9 cellular contexts compared by ENCODE assay signal in the genomic region with DNA sequence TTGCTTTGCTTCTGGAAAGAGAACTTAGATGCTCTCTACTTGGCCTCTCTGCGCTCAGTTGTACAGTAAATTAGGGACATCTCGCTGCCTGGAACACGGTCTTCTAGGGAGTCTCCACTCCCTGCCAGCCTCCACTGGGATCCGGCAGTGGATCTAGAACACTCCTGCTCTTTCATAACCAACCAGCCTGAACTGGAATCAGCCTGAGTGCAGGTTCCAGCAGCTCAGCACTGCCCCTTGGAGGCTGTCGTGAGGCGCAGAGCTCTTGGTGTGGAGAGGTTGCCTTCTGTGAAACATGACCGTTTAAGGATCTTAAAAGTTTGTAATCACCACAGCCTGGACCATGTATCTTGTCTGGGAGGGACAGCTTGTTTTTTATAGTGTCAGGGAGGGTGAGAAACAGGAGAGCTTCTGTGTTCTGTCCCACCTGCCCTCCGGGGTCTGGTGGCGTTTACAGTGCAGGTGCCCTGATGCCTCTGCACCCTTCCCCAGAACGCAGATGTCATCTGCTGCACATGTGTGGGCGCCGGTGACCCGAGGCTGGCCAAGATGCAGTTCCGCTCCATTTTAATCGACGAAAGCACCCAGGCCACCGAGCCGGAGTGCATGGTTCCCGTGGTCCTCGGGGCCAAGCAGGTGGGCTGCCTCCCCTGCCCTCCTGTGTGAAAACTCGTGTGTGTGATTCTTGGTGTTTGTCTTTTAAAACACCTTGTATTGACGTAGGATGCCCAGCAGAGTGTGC. TPM values are rescaled to one million over a fixed set of nuclear protein-coding genes. Genes with fewer than 3 reads are reported as not detected.
A peak's percentile ranks its signal among the peaks of the same experiment; 100 is the strongest.
DNase-seq lines count a peak whose midpoint lies in the region; ATAC-seq and TF ChIP-seq lines count a peak whose summit lies in the region.
"Had no signal": no experiment of that assay in that cellular context is flagged by ENCODE, and none has a peak within 500 bp of the region (broad histone marks: within the 10 kb centered on the region; RNA-seq: fewer than 3 reads in every experiment).

No MANE protein-coding gene starts in this region.

- no peak for ATAC-seq in GM21825 (IDR thresholded peaks at IDR 0.05; ENCODE audit: unreplicated experiment)

- DNase-seq in RKO (ENCODE audit: low spot score) (peak; percentile 51), fibroblast of the aortic adventitia (ENCODE audit: low read depth) (peak; percentile 51), posterior cingulate gyrus (peak; percentile 65 to 97 (median 78)), NCI-H345 treated with DMSO at 0.1 percent for 48 hours (lab: John Stamatoyannopoulos, UW; ENCODE audit: unreplicated experiment) (no peak)
- no peak for DNase-seq in stimulated activated CD4-positive, alpha-beta T cell treated with anti-CD3 and anti-CD28 coated beads, Interleukin-4, amount 100 ng/mL, for 4 hours
- DNase-seq in activated T-cell treated with anti-CD3 and anti-CD28 coated beads, Interleukin-2, amount 50 U/mL, for 1 hour, result no peak
- DNase-seq: KG1 had no signal

- intact Hi-C loops in posterior cingulate gyrus (cut with DNase I), result no loop called here

- TF ChIP-seq CTCF in GM12873 (IDR thresholded peaks at IDR 0.05; ENCODE audit: insufficient read depth, low read depth, low read length, missing control alignments) (peak; percentile 30), fibroblast of the aortic adventitia (IDR thresholded peaks at IDR 0.05; ENCODE audit: insufficient read depth, low read length) (peak; percentile 53)

- no peak overlapping the region for H3K4me3 ChIP-seq in fibroblast of the aortic adventitia (ENCODE audit: low read depth, low read length)

RNA-seq across cellular contexts. Expression of a gene that starts 24.8 kb away (rescaled TPM):
- total RNA-seq in fibroblast of the aortic adventitia (ENCODE audit: low replicate concordance), result 17.7 and 37.3 TPM in 2 replicates

RNA-seq across cellular contexts. Expression of a gene that starts 39.4 kb away (rescaled TPM):
- 1.1 and 1.6 TPM in 2 replicates for total RNA-seq in fibroblast of the aortic adventitia (ENCODE audit: low replicate concordance)

Comparison
In these comparisons a context has a peak if more than half of its experiments do, and no peak if none do; other contexts are left out.
1. DNase-seq: peak in RKO (single experiment), fibroblast of the aortic adventitia (single experiment) and posterior cingulate gyrus (10 of 10); none in NCI-H345 treated with DMSO at 0.1 percent for 48 hours (single experiment), stimulated activated CD4-positive, alpha-beta T cell treated with anti-CD3 and anti-CD28 coated beads, Interleukin-4, amount 100 ng/mL, for 4 hours (0 of 2) and activated T-cell treated with anti-CD3 and anti-CD28 coated beads, Interleukin-2, amount 50 U/mL, for 1 hour (single experiment).